ENCODE assay signal across 20 cellular contexts in the genomic region with DNA sequence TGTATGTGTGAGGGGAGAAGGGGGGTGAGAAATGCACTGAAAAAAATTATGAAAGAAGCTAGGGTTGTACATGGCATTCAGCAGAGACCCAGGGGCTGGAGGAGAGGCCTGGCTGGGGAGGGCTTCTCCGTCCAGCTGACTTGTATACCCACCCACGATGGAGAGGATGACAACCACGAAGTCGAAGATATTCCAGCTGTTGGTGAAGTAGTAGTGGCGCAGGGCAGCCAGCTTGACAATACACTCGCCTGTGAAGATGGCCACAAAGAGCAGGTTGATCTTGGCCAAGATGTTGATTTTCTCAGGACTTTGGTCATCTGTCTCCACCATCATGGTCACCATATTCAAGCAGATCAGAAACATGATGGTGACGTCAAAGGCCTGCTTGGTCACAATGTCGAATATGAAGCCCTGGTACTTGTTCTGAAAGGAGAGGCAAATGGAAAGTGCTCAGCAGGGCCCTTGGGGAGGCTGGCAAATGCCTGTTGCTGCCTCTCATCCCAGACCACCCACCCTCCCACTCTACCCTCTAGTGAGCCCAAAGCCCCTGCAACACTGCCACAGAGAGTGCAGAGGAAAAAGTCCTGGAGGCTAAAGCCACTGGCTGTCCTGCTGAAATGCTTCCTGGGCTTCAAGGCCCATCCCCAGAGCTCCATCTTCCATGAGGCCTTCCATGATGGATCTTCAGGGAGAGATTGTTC.
"Had no signal": no experiment of that assay in that cellular context is flagged by ENCODE, and none has a peak within 500 bp of the region (broad histone marks: within the 10 kb centered on the region; RNA-seq: fewer than 3 reads in every experiment).

No MANE protein-coding gene starts in this region.

- DNase-seq: activated CD4-positive, alpha-beta T cell treated with anti-CD3 and anti-CD28 coated beads for 36 hours; activated CD8-positive, alpha-beta T cell treated with anti-CD3 and anti-CD28 coated beads for 36 hours; activated naive CD4-positive, alpha-beta T cell treated with anti-CD3 and anti-CD28 coated beads, Interleukin-2, amount 50 U/mL, for 16 hours; activated T-cell treated with anti-CD3 and anti-CD28 coated beads, Interleukin-2, amount 50 U/mL, for 4 hours; cortex of kidney; effector CD4-positive, alpha-beta T cell; gastrocnemius medialis; kidney glomerular epithelial cell; left ventricle myocardium superior; naive thymus-derived CD4-positive, alpha-beta T cell; pancreas; stimulated activated CD4-positive, alpha-beta T cell treated with anti-CD3 and anti-CD28 coated beads, Interleukin-12 subunit alpha, Interleukin-12 subunit beta, amount 100 ng/mL, for 4 hours; stimulated activated CD4-positive, alpha-beta T cell treated with anti-CD3 and anti-CD28 coated beads, Interleukin-1b, Interleukin-23, amount 100 ng/mL, for 48 hours; stimulated activated naive CD4-positive, alpha-beta T cell treated with Interleukin-2 at 50 U/mL for 16 hours; substantia nigra; T-helper 2 cell had no signal

- H3K27ac Mint-ChIP-seq: activated CD4-positive, alpha-beta T cell treated with anti-CD3 and anti-CD28 coated beads for 36 hours; activated CD8-positive, alpha-beta T cell treated with anti-CD3 and anti-CD28 coated beads for 36 hours had no signal

- H3K4me3 Mint-ChIP-seq: activated CD4-positive, alpha-beta T cell treated with anti-CD3 and anti-CD28 coated beads for 36 hours; activated CD8-positive, alpha-beta T cell treated with anti-CD3 and anti-CD28 coated beads for 36 hours; activated T-cell treated with anti-CD3 and anti-CD28 coated beads, Interleukin-2, amount 50 U/mL, for 4 hours; naive thymus-derived CD4-positive, alpha-beta T cell had no signal

- H3K27me3 ChIP-seq: ascending aorta, gastrocnemius medialis, pancreas, SJSA1, tibial nerve had no signal

- H3K27ac ChIP-seq: ascending aorta, gastrocnemius medialis, pancreas, SJSA1, tibial nerve, VCaP had no signal

- H3K36me3 Mint-ChIP-seq: naive thymus-derived CD4-positive, alpha-beta T cell had no signal

- H3K9me3 ChIP-seq: ascending aorta, gastrocnemius medialis, pancreas, SJSA1 had no signal

- H3K4me1 Mint-ChIP-seq: activated CD4-positive, alpha-beta T cell treated with anti-CD3 and anti-CD28 coated beads for 36 hours; naive thymus-derived CD4-positive, alpha-beta T cell had no signal

- H3K36me3 ChIP-seq: ascending aorta, gastrocnemius medialis, pancreas, SJSA1 had no signal

- H3K4me3 ChIP-seq: ascending aorta, gastrocnemius medialis, pancreas, SJSA1, tibial nerve had no signal
